In genomic region chr2:151042938-151043337, GRCh38 we compare ENCODE assay signal across 24 cellular contexts.
"Had no signal": no experiment of that assay in that cellular context is flagged by ENCODE, and none has a peak within 500 bp of the region (broad histone marks: within the 10 kb centered on the region; RNA-seq: fewer than 3 reads in every experiment).

No MANE protein-coding gene starts in this region.

- DNase-seq: activated CD4-positive, alpha-beta T cell treated with anti-CD3 and anti-CD28 coated beads, Interleukin-2, amount 10 ng/mL, durations not matched to agents 24 days and 14 days; activated CD4-positive, CD25-positive, alpha-beta regulatory T cell; activated CD8-positive, alpha-beta memory T cell treated with anti-CD3 and anti-CD28 coated beads, Interleukin-2, amount 50 U/mL, for 4 hours; activated effector memory CD4-positive, alpha-beta T cell treated with Interleukin-2 at 50 U/mL for 16 hours; activated naive CD4-positive, alpha-beta T cell treated with anti-CD3 and anti-CD28 coated beads, Interleukin-2, amount 10 ng/mL, durations not matched to agents 7 days and 5 days; activated naive CD8-positive, alpha-beta T cell treated with anti-CD3 and anti-CD28 coated beads, Interleukin-2, amount 50 U/mL, for 24 hours; activated T-cell treated with anti-CD3 and anti-CD28 coated beads, Interleukin-2, amount 50 U/mL, for 48 hours; anterior cingulate cortex; cerebellar nuclear complex; effector memory CD4-positive, alpha-beta T cell; foreskin melanocyte; glutamatergic neuron; hippocampal formation; lower lobe of right lung; midbrain; retina; T1000; trophoblast cell had no signal

- H3K27ac Mint-ChIP-seq: activated CD4-positive, alpha-beta T cell treated with anti-CD3 and anti-CD28 coated beads, Interleukin-2, amount 10 ng/mL, durations not matched to agents 24 days and 14 days; activated naive CD4-positive, alpha-beta T cell treated with anti-CD3 and anti-CD28 coated beads, Interleukin-2, amount 10 ng/mL, durations not matched to agents 7 days and 5 days; activated naive CD8-positive, alpha-beta T cell treated with anti-CD3 and anti-CD28 coated beads, Interleukin-2, amount 50 U/mL, for 24 hours; dendritic cell treated with granulocyte-macrophage colony-stimulating factor and Interleukin-4, amounts not matched to agents 40 ng/mL and 50 ng/mL, for 4 days; nephron; stimulated activated naive CD8-positive, alpha-beta T cell treated with anti-CD3 and anti-CD28 coated beads, Interleukin-15, Interleukin-2, amounts not matched to agents 100 ng/mL and 50 ng/mL, for 24 hours had no signal

- H3K36me3 Mint-ChIP-seq: activated naive CD4-positive, alpha-beta T cell treated with anti-CD3 and anti-CD28 coated beads, Interleukin-2, amount 10 ng/mL, durations not matched to agents 7 days and 5 days had no signal

- H3K9me3 Mint-ChIP-seq: activated CD4-positive, alpha-beta T cell treated with anti-CD3 and anti-CD28 coated beads, Interleukin-2, amount 10 ng/mL, durations not matched to agents 24 days and 14 days; activated naive CD4-positive, alpha-beta T cell treated with anti-CD3 and anti-CD28 coated beads, Interleukin-2, amount 10 ng/mL, durations not matched to agents 7 days and 5 days; activated naive CD8-positive, alpha-beta T cell treated with anti-CD3 and anti-CD28 coated beads, Interleukin-2, amount 50 U/mL, for 24 hours; dendritic cell treated with granulocyte-macrophage colony-stimulating factor and Interleukin-4, amounts not matched to agents 40 ng/mL and 50 ng/mL, for 4 days; stimulated activated naive CD8-positive, alpha-beta T cell treated with anti-CD3 and anti-CD28 coated beads, Interleukin-15, Interleukin-2, amounts not matched to agents 100 ng/mL and 50 ng/mL, for 24 hours had no signal

- FAIRE-seq: endothelial cell of umbilical vein, islet of Langerhans had no signal

- H3K9me3 ChIP-seq: lower lobe of right lung, vagina had no signal

- H3K36me3 ChIP-seq: lower lobe of right lung, vagina had no signal

- H3K4me1 Mint-ChIP-seq: activated CD4-positive, alpha-beta T cell treated with anti-CD3 and anti-CD28 coated beads, Interleukin-2, amount 10 ng/mL, durations not matched to agents 24 days and 14 days; activated naive CD4-positive, alpha-beta T cell treated with anti-CD3 and anti-CD28 coated beads, Interleukin-2, amount 10 ng/mL, durations not matched to agents 7 days and 5 days; activated naive CD8-positive, alpha-beta T cell treated with anti-CD3 and anti-CD28 coated beads, Interleukin-2, amount 50 U/mL, for 24 hours; nephron had no signal

- H3K4me3 ChIP-seq: lower lobe of right lung, vagina had no signal

- H3K4me3 Mint-ChIP-seq: activated CD4-positive, alpha-beta T cell treated with anti-CD3 and anti-CD28 coated beads, Interleukin-2, amount 10 ng/mL, durations not matched to agents 24 days and 14 days; activated naive CD4-positive, alpha-beta T cell treated with anti-CD3 and anti-CD28 coated beads, Interleukin-2, amount 10 ng/mL, durations not matched to agents 7 days and 5 days; activated naive CD8-positive, alpha-beta T cell treated with anti-CD3 and anti-CD28 coated beads, Interleukin-2, amount 50 U/mL, for 24 hours; dendritic cell treated with granulocyte-macrophage colony-stimulating factor and Interleukin-4, amounts not matched to agents 40 ng/mL and 50 ng/mL, for 4 days; nephron; stimulated activated naive CD8-positive, alpha-beta T cell treated with anti-CD3 and anti-CD28 coated beads, Interleukin-15, Interleukin-2, amounts not matched to agents 100 ng/mL and 50 ng/mL, for 24 hours had no signal

- H3K27me3 ChIP-seq: vagina had no signal

- H3K4me1 ChIP-seq: lower lobe of right lung, vagina had no signal

- H3K27ac ChIP-seq: lower lobe of right lung, vagina had no signal

- H3K27me3 Mint-ChIP-seq: activated CD4-positive, alpha-beta T cell treated with anti-CD3 and anti-CD28 coated beads, Interleukin-2, amount 10 ng/mL, durations not matched to agents 24 days and 14 days; activated naive CD4-positive, alpha-beta T cell treated with anti-CD3 and anti-CD28 coated beads, Interleukin-2, amount 10 ng/mL, durations not matched to agents 7 days and 5 days; dendritic cell treated with granulocyte-macrophage colony-stimulating factor and Interleukin-4, amounts not matched to agents 40 ng/mL and 50 ng/mL, for 4 days had no signal
